Comparison of ENCODE assay signal across 1 cellular context in the genomic region with DNA sequence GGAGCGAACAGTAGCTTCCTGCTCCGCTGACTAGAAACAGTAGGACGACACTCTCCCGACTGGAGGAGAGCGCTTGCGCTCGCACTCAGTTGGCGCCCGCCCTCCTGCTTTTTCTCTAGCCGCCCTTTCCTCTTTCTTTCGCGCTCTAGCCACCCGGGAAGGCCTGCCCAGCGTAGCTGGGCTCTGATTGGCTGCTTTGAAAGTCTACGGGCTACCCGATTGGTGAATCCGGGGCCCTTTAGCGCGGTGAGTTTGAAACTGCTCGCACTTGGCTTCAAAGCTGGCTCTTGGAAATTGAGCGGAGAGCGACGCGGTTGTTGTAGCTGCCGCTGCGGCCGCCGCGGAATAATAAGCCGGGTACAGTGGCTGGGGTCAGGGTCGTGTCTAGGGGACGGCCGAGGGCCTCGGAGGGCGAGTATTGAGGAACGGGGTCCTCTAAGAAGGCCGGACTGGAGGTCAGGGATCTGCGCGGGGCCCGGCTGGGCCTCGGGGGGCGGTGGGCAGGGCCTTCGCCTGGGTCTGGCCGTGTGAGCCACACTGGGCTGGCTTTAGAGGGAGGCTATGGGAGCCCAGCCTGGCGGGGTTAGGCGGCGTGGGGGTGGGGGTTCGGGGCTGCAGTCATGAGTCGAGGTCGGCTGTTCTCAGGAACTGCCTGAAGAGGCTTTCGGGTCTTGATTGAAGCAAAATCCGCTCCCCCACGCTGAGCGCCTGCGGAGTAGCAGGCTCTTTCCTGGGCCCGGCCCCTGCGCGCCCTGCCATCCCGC.
TF ChIP-seq lines count a peak whose summit lies in the region.

Gene CDK1, plus strand, starts transcription at position 265 of the 764 bp plus-strand sequence. CDS start 1,688 bp downstream, outside the sequence.

TF ChIP-seq in HepG2, 621 proteins besides CTCF, POLR2A, EP300 and RAD21 (continued from another document and continues in another):
- TF ChIP-seq CSRNP2 (CRISPR knock-in tag; conservative IDR thresholded peaks at IDR 0.05; ENCODE audit: low read depth): 0 out of 2 replicates have a peak, but pooled peaks have one; percentile 57
- no peak for TF ChIP-seq ZNF747 (CRISPR knock-in tag; IDR thresholded peaks at IDR 0.05; ENCODE audit: borderline replicate concordance)
- TF ChIP-seq ZNF639 (CRISPR knock-in tag; conservative IDR thresholded peaks at IDR 0.05): no peak
- no peak for TF ChIP-seq RBAK (CRISPR knock-in tag; IDR thresholded peaks at IDR 0.05)
- TF ChIP-seq KDM2A (CRISPR knock-in tag; IDR thresholded peaks at IDR 0.05; ENCODE audit: borderline replicate concordance, low read depth): peak; percentile 74; the same call in 1 of the 2 replicates
- no peak for TF ChIP-seq ZNF335 (CRISPR knock-in tag; IDR thresholded peaks at IDR 0.05)
- TF ChIP-seq ZSCAN31 (CRISPR knock-in tag; IDR thresholded peaks at IDR 0.05; ENCODE audit: low read depth): 0 out of 2 replicates have a peak, but pooled peaks have one; percentile 47
- TF ChIP-seq HNRNPLL (IDR thresholded peaks at IDR 0.05; ENCODE audit: low read depth, low read length, poor library complexity, severe bottlenecking): peak; percentile 74
- no peak for TF ChIP-seq RBM22 (optimal IDR thresholded peaks at IDR 0.05; ENCODE audit: low read length)
- TF ChIP-seq CERS6 (CRISPR knock-in tag; IDR thresholded peaks at IDR 0.05): no peak
- peak; percentile 81 for TF ChIP-seq KMT2B (CRISPR knock-in tag; IDR thresholded peaks at IDR 0.05)
- TF ChIP-seq MAFG (CRISPR knock-in tag; IDR thresholded peaks at IDR 0.05): no peak
- no peak for TF ChIP-seq NFE2L2 (IDR thresholded peaks at IDR 0.05; ENCODE audit: low read length)
- TF ChIP-seq ZNF256 (CRISPR knock-in tag; conservative IDR thresholded peaks at IDR 0.05): no peak
- peak; percentile 24; the same call in 1 of the 2 replicates for TF ChIP-seq JUNB (CRISPR knock-in tag; IDR thresholded peaks at IDR 0.05; ENCODE audit: borderline replicate concordance)
- TF ChIP-seq, protein P1, sequence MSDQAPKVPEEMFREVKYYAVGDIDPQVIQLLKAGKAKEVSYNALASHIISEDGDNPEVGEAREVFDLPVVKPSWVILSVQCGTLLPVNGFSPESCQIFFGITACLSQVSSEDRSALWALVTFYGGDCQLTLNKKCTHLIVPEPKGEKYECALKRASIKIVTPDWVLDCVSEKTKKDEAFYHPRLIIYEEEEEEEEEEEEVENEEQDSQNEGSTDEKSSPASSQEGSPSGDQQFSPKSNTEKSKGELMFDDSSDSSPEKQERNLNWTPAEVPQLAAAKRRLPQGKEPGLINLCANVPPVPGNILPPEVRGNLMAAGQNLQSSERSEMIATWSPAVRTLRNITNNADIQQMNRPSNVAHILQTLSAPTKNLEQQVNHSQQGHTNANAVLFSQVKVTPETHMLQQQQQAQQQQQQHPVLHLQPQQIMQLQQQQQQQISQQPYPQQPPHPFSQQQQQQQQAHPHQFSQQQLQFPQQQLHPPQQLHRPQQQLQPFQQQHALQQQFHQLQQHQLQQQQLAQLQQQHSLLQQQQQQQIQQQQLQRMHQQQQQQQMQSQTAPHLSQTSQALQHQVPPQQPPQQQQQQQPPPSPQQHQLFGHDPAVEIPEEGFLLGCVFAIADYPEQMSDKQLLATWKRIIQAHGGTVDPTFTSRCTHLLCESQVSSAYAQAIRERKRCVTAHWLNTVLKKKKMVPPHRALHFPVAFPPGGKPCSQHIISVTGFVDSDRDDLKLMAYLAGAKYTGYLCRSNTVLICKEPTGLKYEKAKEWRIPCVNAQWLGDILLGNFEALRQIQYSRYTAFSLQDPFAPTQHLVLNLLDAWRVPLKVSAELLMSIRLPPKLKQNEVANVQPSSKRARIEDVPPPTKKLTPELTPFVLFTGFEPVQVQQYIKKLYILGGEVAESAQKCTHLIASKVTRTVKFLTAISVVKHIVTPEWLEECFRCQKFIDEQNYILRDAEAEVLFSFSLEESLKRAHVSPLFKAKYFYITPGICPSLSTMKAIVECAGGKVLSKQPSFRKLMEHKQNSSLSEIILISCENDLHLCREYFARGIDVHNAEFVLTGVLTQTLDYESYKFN (CRISPR knock-in tag; conservative IDR thresholded peaks at IDR 0.05): peak; percentile 33; the same call in 1 of the 2 replicates
- peak; percentile 88 for TF ChIP-seq POLR2G (IDR thresholded peaks at IDR 0.05; ENCODE audit: low read depth, low read length)
- TF ChIP-seq ZNF749 (CRISPR knock-in tag; IDR thresholded peaks at IDR 0.05; ENCODE audit: borderline replicate concordance): no peak; the same call in 1 of the 2 replicates
- peak; percentile 93 for TF ChIP-seq PHF8 (CRISPR knock-in tag; IDR thresholded peaks at IDR 0.05)
- TF ChIP-seq ZNF784 (CRISPR knock-in tag; IDR thresholded peaks at IDR 0.05; ENCODE audit: borderline replicate concordance): 0 out of 2 replicates have a peak, but pooled peaks have one; percentile 39
- peak; percentile 36; the same call in 1 of the 2 replicates for TF ChIP-seq UBTF (CRISPR knock-in tag; IDR thresholded peaks at IDR 0.05)
- peak; percentile 46 for TF ChIP-seq AGO1 (IDR thresholded peaks at IDR 0.05; ENCODE audit: low read depth, low read length, poor library complexity, severe bottlenecking)
- no peak for TF ChIP-seq TBL1XR1 (IDR thresholded peaks at IDR 0.05; ENCODE audit: borderline replicate concordance, low read length, partially characterized antibody)
- TF ChIP-seq POLR2AphosphoS5 (IDR thresholded peaks at IDR 0.05; ENCODE audit: low read depth, low read length): peak; percentile 87
- TF ChIP-seq PBX2 (CRISPR knock-in tag; IDR thresholded peaks at IDR 0.05): no peak
- peak; percentile 53; the same call in 1 of the 2 replicates for TF ChIP-seq HNF1B (CRISPR knock-in tag; IDR thresholded peaks at IDR 0.05)
- TF ChIP-seq FLYWCH1 (CRISPR knock-in tag; IDR thresholded peaks at IDR 0.05): peak; percentile 96
- TF ChIP-seq, protein P2, sequence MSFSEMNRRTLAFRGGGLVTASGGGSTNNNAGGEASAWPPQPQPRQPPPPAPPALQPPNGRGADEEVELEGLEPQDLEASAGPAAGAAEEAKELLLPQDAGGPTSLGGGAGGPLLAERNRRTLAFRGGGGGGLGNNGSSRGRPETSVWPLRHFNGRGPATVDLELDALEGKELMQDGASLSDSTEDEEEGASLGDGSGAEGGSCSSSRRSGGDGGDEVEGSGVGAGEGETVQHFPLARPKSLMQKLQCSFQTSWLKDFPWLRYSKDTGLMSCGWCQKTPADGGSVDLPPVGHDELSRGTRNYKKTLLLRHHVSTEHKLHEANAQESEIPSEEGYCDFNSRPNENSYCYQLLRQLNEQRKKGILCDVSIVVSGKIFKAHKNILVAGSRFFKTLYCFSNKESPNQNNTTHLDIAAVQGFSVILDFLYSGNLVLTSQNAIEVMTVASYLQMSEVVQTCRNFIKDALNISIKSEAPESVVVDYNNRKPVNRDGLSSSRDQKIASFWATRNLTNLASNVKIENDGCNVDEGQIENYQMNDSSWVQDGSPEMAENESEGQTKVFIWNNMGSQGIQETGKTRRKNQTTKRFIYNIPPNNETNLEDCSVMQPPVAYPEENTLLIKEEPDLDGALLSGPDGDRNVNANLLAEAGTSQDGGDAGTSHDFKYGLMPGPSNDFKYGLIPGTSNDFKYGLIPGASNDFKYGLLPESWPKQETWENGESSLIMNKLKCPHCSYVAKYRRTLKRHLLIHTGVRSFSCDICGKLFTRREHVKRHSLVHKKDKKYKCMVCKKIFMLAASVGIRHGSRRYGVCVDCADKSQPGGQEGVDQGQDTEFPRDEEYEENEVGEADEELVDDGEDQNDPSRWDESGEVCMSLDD (CRISPR knock-in tag; IDR thresholded peaks at IDR 0.05; ENCODE audit: borderline replicate concordance): 0 out of 2 replicates have a peak, but pooled peaks have one; percentile 33
- no peak for TF ChIP-seq KLF15 (CRISPR knock-in tag; IDR thresholded peaks at IDR 0.05; ENCODE audit: borderline replicate concordance)
- no peak for TF ChIP-seq ZNF180 (CRISPR knock-in tag; IDR thresholded peaks at IDR 0.05; ENCODE audit: borderline replicate concordance, low read depth)
- TF ChIP-seq ZNF3 (CRISPR knock-in tag; IDR thresholded peaks at IDR 0.05): no peak
- no peak for TF ChIP-seq AKAP8 (CRISPR knock-in tag; IDR thresholded peaks at IDR 0.05)
- no peak; the same call in 1 of the 2 replicates for TF ChIP-seq ZNF138 (CRISPR knock-in tag; IDR thresholded peaks at IDR 0.05; ENCODE audit: low read depth)
- no peak for TF ChIP-seq ATF7 (IDR thresholded peaks at IDR 0.05)
- no peak for TF ChIP-seq ATF7 (CRISPR knock-in tag; IDR thresholded peaks at IDR 0.05)
- TF ChIP-seq ZNF746 (CRISPR knock-in tag; IDR thresholded peaks at IDR 0.05): no peak
- TF ChIP-seq FIP1L1 (IDR thresholded peaks at IDR 0.05; ENCODE audit: borderline replicate concordance, insufficient read depth, low read depth, low read length): no peak
- TF ChIP-seq NR1H2 (CRISPR knock-in tag; IDR thresholded peaks at IDR 0.05; ENCODE audit: borderline replicate concordance, low read depth): no peak
- TF ChIP-seq ZNF124 (CRISPR knock-in tag; IDR thresholded peaks at IDR 0.05): peak; percentile 59
